ENCODE assay signal across 20 cellular contexts in the genomic region with DNA sequence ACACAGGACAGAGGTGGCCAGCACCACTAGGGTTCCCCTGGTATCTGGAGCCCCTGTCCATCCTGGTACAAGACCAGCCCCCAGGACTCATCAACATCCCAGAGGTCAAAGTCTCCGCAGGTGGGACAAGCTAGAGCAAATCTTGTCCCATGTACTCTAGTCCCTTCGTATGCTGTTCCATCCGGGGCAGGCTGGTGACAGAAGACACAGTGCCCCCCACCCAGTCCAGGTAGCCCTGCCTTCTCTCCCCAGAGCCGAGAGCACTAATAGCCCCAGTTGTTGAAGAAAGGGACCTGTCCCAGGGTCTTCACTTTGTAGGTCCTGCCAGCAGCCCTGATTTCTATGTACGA. TPM values are rescaled to one million over a fixed set of nuclear protein-coding genes. Genes with fewer than 3 reads are reported as not detected.
DNase-seq lines count a peak whose midpoint lies in the region; ATAC-seq, FAIRE-seq and TF ChIP-seq lines count a peak whose summit lies in the region.
"Had no signal": no experiment of that assay in that cellular context is flagged by ENCODE, and none has a peak within 500 bp of the region (broad histone marks: within the 10 kb centered on the region; RNA-seq: fewer than 3 reads in every experiment).

No MANE protein-coding gene starts in this region.

- H3K23ac ChIP-seq in IMR-90 (ENCODE audit: low read depth, low read length), result no peak overlapping the region

- H3K4me3 ChIP-seq in IMR-90 (ENCODE audit: insufficient read depth, low read depth, low read length) (no peak overlapping the region), esophagus (ENCODE audit: low read depth in 1 of 2, low read length in 2 of 2) (no peak overlapping the region), thoracic aorta (peak overlapping the region; percentile 51)
- H3K4me3 ChIP-seq: colonic mucosa had no signal

- in situ Hi-C loops in IMR-90 (cut with MboI; ENCODE audit: low sequenced_read_pairs), result no loop called here

- DNase-seq in IMR-90 (no peak), thoracic aorta (ENCODE audit: low spot score) (no peak), RCC 7860 (ENCODE audit: low spot score) (no peak)
- DNase-seq in stimulated activated CD4-positive, alpha-beta T cell treated with anti-CD3 and anti-CD28 coated beads, Interleukin-4, amount 100 ng/mL, for 24 hours, result no peak
- DNase-seq: activated CD4-positive, alpha-beta memory T cell treated with anti-CD3 and anti-CD28 coated beads, Interleukin-2, amount 10 ng/mL, durations not matched to agents 7 days and 5 days; activated naive CD8-positive, alpha-beta T cell treated with anti-CD3 and anti-CD28 coated beads, Interleukin-2, amount 50 U/mL, for 24 hours; colonic mucosa; erythroblast; HCEC 1CT; islet precursor cell; stimulated activated CD4-positive, alpha-beta T cell treated with anti-CD3 and anti-CD28 coated beads, Interleukin-2, amount 100 ng/mL, for 24 hours had no signal

- no peak overlapping the region for H2BK5ac ChIP-seq in IMR-90 (ENCODE audit: low read depth, low read length, poor library complexity, severe bottlenecking)

- no CpG with 5 or more reads among the region's 5 CpGs for WGBS in IMR-90 (ENCODE audit: extremely low coverage in 2 of 2, insufficient read length in 1 of 2), 2 experiments
- 64 to 82% methylated on average over 5 of the region's 5 CpGs for WGBS in esophagus, 2 donors

- H4K91ac ChIP-seq in IMR-90 (ENCODE audit: insufficient read depth, low read depth, low read length), result no peak overlapping the region

- no peak for TF ChIP-seq POLR2A in IMR-90 (IDR thresholded peaks at IDR 0.05; ENCODE audit: low read depth, low read length)

- no peak overlapping the region for H3K4ac ChIP-seq in IMR-90 (ENCODE audit: low read depth, low read length)

- 0 out of 2 replicates have a peak overlapping the region, but pooled peaks have one; percentile 10 for H3K9ac ChIP-seq in IMR-90 (ENCODE audit: low read depth, low read length)

- H3K36me3 ChIP-seq in IMR-90 (ENCODE audit: control insufficient read depth, insufficient read depth, low read length) (no peaks in the 10 kb centered on the region), esophagus (ENCODE audit: control insufficient read depth in 2 of 2, insufficient read depth in 2 of 2, low read length in 1 of 2) (no peaks in the 10 kb centered on the region), thoracic aorta (no peaks in the 10 kb centered on the region)
- H3K36me3 ChIP-seq: colonic mucosa, heart right ventricle had no signal

- H3K56ac ChIP-seq in IMR-90 (ENCODE audit: extremely low read depth, insufficient read depth, low read length), result no peak overlapping the region

- CTCF ChIA-PET in IMR-90 (lab: Yijun Ruan, JAX), result interaction anchor here (0.6 kb wide), 1 partner anchor 28 kb away, joined by 3 read pairs; no protein-coding TSS in a partner anchor

- POLR2A ChIA-PET in IMR-90 (lab: Charles Lee; ENCODE audit: unreplicated experiment), result no interaction called here

- ATAC-seq in IMR-90 (ENCODE audit: low read depth), result no peak
- ATAC-seq in thoracic aorta (ENCODE audit: insufficient number of reproducible peaks, low FRiP score, low read depth), result no peak
- ATAC-seq in GM18520 (IDR thresholded peaks at IDR 0.05; ENCODE audit: unreplicated experiment), result no peak
- no peak for ATAC-seq in HG03342 (IDR thresholded peaks at IDR 0.05; ENCODE audit: unreplicated experiment)
- ATAC-seq: activated naive CD8-positive, alpha-beta T cell treated with anti-CD3 and anti-CD28 coated beads, Interleukin-2, amount 50 U/mL, for 24 hours; Panc1 had no signal

- no peak for FAIRE-seq in RCC 7860 (lab: Jason Lieb, UNC)

- no peak overlapping the region for H3K14ac ChIP-seq in IMR-90 (replicated peaks; ENCODE audit: low read depth, low read length)

- dilution Hi-C loops in IMR-90 (cut with HindIII; ENCODE audit: low sequenced_read_pairs, unreplicated experiment), result no loop called here

- no peaks in the 10 kb centered on the region; the same call in 1 of the 2 replicates for H3K9me1 ChIP-seq in IMR-90 (ENCODE audit: insufficient read depth, low read length)

- H3K27ac ChIP-seq in IMR-90 (ENCODE audit: insufficient read depth, low read length) (peak overlapping the region; percentile 57; the same call in 1 of the 2 replicates), esophagus (ENCODE audit: low read depth in 2 of 2, low read length in 1 of 2) (peak overlapping the region; percentile 67 to 69), thoracic aorta (peak overlapping the region; percentile 75 to 78)

- H4K8ac ChIP-seq in IMR-90 (ENCODE audit: low read depth in 2 of 2, low read length in 2 of 2), result peak overlapping the region in 1 of 2 experiments; percentile 69; a peak in 1 of 4 replicates

- peaks cover 50% of the 10 kb centered on the region for H3K4me1 Mint-ChIP-seq in nephron
- H3K4me1 Mint-ChIP-seq: activated CD4-positive, alpha-beta memory T cell treated with anti-CD3 and anti-CD28 coated beads, Interleukin-2, amount 10 ng/mL, durations not matched to agents 7 days and 5 days; activated naive CD8-positive, alpha-beta T cell treated with anti-CD3 and anti-CD28 coated beads, Interleukin-2, amount 50 U/mL, for 24 hours had no signal

- H2BK15ac ChIP-seq in IMR-90 (ENCODE audit: low read depth, low read length), result no peak overlapping the region

- H3K79me1 ChIP-seq in IMR-90 (ENCODE audit: low read depth in 1 of 2, low read length in 2 of 2), result no peaks in the 10 kb centered on the region

- H4K5ac ChIP-seq in IMR-90 (ENCODE audit: low read depth, low read length), result peak overlapping the region; percentile 49

- H2AFZ ChIP-seq in IMR-90 (replicated peaks; ENCODE audit: low read length, poor library complexity), result no peak overlapping the region

- peak overlapping the region; percentile 21 for H2AK9ac ChIP-seq in IMR-90 (replicated peaks; ENCODE audit: low read depth, low read length, poor library complexity)

- H3K18ac ChIP-seq in IMR-90 (ENCODE audit: low read depth, low read length), result peak overlapping the region; percentile 35; the same call in 1 of the 2 replicates

- H3K4me2 ChIP-seq in IMR-90 (ENCODE audit: low read depth, low read length), result peak overlapping the region; percentile 82

- BruUV-seq in IMR-90 (replicated peaks; lab: Mats Ljungman, UMichigan), result no TSS peak

- H2BK20ac ChIP-seq in IMR-90 (ENCODE audit: low read depth, low read length), result no peak overlapping the region

- H3K27me3 ChIP-seq in IMR-90 (ENCODE audit: control insufficient read depth, insufficient read depth, low read length), result peaks cover 35% of the 10 kb centered on the region
- H3K27me3 ChIP-seq in esophagus (ENCODE audit: control insufficient read depth in 1 of 2, insufficient read depth in 2 of 2, low read length in 2 of 2), result no peaks in the 10 kb centered on the region
- no peaks in the 10 kb centered on the region for H3K27me3 ChIP-seq in thoracic aorta (replicated peaks; ENCODE audit: insufficient read depth)
- H3K27me3 ChIP-seq: colonic mucosa had no signal

- TF ChIP-seq CTCF in IMR-90 (conservative IDR thresholded peaks at IDR 0.05; ENCODE audit: low read depth, low read length), result no peak
- TF ChIP-seq CTCF in nephron (IDR thresholded peaks at IDR 0.05; ENCODE audit: unreplicated experiment in 3 of 3), result no peak
- no peak for TF ChIP-seq CTCF in thoracic aorta (IDR thresholded peaks at IDR 0.05)

- H3K4me3 Mint-ChIP-seq in nephron, result peak overlapping the region in 2 of 3 experiments; percentile 11 to 40
- H3K4me3 Mint-ChIP-seq: activated CD4-positive, alpha-beta memory T cell treated with anti-CD3 and anti-CD28 coated beads, Interleukin-2, amount 10 ng/mL, durations not matched to agents 7 days and 5 days; activated naive CD8-positive, alpha-beta T cell treated with anti-CD3 and anti-CD28 coated beads, Interleukin-2, amount 50 U/mL, for 24 hours had no signal

- H3K4me1 ChIP-seq in IMR-90 (ENCODE audit: control insufficient read depth, insufficient read depth, low read length) (peaks cover 11% of the 10 kb centered on the region), esophagus (ENCODE audit: control insufficient read depth in 2 of 2, insufficient read depth in 2 of 2, low read length in 1 of 2) (no peaks in the 10 kb centered on the region), thoracic aorta (ENCODE audit: control insufficient read depth in 1 of 2, low read depth in 2 of 2) (peaks cover 4 to 30% of the 10 kb centered on the region in 2 donors)

- H3K9me3 ChIP-seq in IMR-90 (ENCODE audit: control insufficient read depth, insufficient read depth, low read length) (peaks cover 3% of the 10 kb centered on the region), esophagus (ENCODE audit: control insufficient read depth in 2 of 2, insufficient read depth in 1 of 2, low read depth in 1 of 2, low read length in 1 of 2) (no peaks in the 10 kb centered on the region), thoracic aorta (no peaks in the 10 kb centered on the region)
- H3K9me3 ChIP-seq: colonic mucosa had no signal

- H2BK120ac ChIP-seq in IMR-90 (ENCODE audit: low read depth, low read length), result no peak overlapping the region

- no peak for TF ChIP-seq RAD21 in IMR-90 (IDR thresholded peaks at IDR 0.05; ENCODE audit: low read length)

- H3K36me3 Mint-ChIP-seq in nephron (ENCODE audit: low read depth), result no peaks in the 10 kb centered on the region

- no peaks in the 10 kb centered on the region for H4K20me1 ChIP-seq in IMR-90 (ENCODE audit: insufficient read depth, low read length)

- no peak overlapping the region for H2AK5ac ChIP-seq in IMR-90 (ENCODE audit: low read depth, low read length)

- peaks cover 61% of the 10 kb centered on the region for H3K27me3 Mint-ChIP-seq in nephron (ENCODE audit: low read depth)

- peak overlapping the region; percentile 80 to 94 (median 86) for H3K27ac Mint-ChIP-seq in nephron
- H3K27ac Mint-ChIP-seq: activated CD4-positive, alpha-beta memory T cell treated with anti-CD3 and anti-CD28 coated beads, Interleukin-2, amount 10 ng/mL, durations not matched to agents 7 days and 5 days; activated naive CD8-positive, alpha-beta T cell treated with anti-CD3 and anti-CD28 coated beads, Interleukin-2, amount 50 U/mL, for 24 hours had no signal

- intact Hi-C loops in IMR-90 (cut with micrococcal nuclease), result no loop called here

- H3K9me3 Mint-ChIP-seq in nephron, result peaks cover 4% of the 10 kb centered on the region
- H3K9me3 Mint-ChIP-seq: activated CD4-positive, alpha-beta memory T cell treated with anti-CD3 and anti-CD28 coated beads, Interleukin-2, amount 10 ng/mL, durations not matched to agents 7 days and 5 days; activated naive CD8-positive, alpha-beta T cell treated with anti-CD3 and anti-CD28 coated beads, Interleukin-2, amount 50 U/mL, for 24 hours had no signal

RNA-seq across cellular contexts. Expression of a gene that starts 21.1 kb away (rescaled TPM):
- total RNA-seq in IMR-90 (2012; rRNA removed) (not detected in 2 replicates), thoracic aorta (1 to 10 TPM in 1 of 2 donors, under 1 TPM in 1; 0.56 to 4.2 TPM)
- polyA plus RNA-seq in IMR-90 (2012; rRNA removed) (not detected in 2 replicates), esophagus (under 1 TPM; 0.12 to 0.25 TPM)
- not detected in 2 replicates for polyA plus RNA-seq in IMR-90 (2012; cell fraction: cytosol; rRNA removed)
- polyA plus RNA-seq in IMR-90 (2012; cell fraction: nucleus; rRNA removed; ENCODE audit: low replicate concordance), result not detected in 2 replicates
- total RNA-seq: activated CD4-positive, alpha-beta memory T cell treated with anti-CD3 and anti-CD28 coated beads, Interleukin-2, amount 10 ng/mL, durations not matched to agents 7 days and 5 days; myocyte; pulmonary artery endothelial cell had no signal

RNA-seq across cellular contexts. Expression of a gene that starts 38.2 kb away (rescaled TPM):
- not detected in 2 replicates for total RNA-seq in IMR-90 (2012; rRNA removed)
- polyA plus RNA-seq in IMR-90 (2012; rRNA removed), result not detected in 2 replicates
- not detected in 2 replicates for polyA plus RNA-seq in IMR-90 (2012; cell fraction: cytosol; rRNA removed)
- not detected in 2 replicates for polyA plus RNA-seq in IMR-90 (2012; cell fraction: nucleus; rRNA removed; ENCODE audit: low replicate concordance)
- under 1 TPM; 0.25 to 0.51 TPM for polyA plus RNA-seq in esophagus
- total RNA-seq in thoracic aorta, result 1 to 10 TPM; 4.1 to 6.1 TPM
- total RNA-seq: pulmonary artery endothelial cell had no signal

RNA-seq across cellular contexts. Expression of a gene that starts 57.1 kb away (rescaled TPM):
- total RNA-seq in IMR-90 (2012; rRNA removed) (not detected in 2 replicates), thoracic aorta (not detected)
- polyA plus RNA-seq in IMR-90 (2012; rRNA removed) (not detected in 2 replicates), esophagus (not detected)
- not detected in 2 replicates for polyA plus RNA-seq in IMR-90 (2012; cell fraction: cytosol; rRNA removed)
- polyA plus RNA-seq in IMR-90 (2012; cell fraction: nucleus; rRNA removed; ENCODE audit: low replicate concordance), result not detected in 2 replicates
- total RNA-seq: activated CD4-positive, alpha-beta memory T cell treated with anti-CD3 and anti-CD28 coated beads, Interleukin-2, amount 10 ng/mL, durations not matched to agents 7 days and 5 days; heart right ventricle; myocyte; pulmonary artery endothelial cell; ureter had no signal
- polyA plus RNA-seq: heart right ventricle had no signal
